In the genomic region with DNA sequence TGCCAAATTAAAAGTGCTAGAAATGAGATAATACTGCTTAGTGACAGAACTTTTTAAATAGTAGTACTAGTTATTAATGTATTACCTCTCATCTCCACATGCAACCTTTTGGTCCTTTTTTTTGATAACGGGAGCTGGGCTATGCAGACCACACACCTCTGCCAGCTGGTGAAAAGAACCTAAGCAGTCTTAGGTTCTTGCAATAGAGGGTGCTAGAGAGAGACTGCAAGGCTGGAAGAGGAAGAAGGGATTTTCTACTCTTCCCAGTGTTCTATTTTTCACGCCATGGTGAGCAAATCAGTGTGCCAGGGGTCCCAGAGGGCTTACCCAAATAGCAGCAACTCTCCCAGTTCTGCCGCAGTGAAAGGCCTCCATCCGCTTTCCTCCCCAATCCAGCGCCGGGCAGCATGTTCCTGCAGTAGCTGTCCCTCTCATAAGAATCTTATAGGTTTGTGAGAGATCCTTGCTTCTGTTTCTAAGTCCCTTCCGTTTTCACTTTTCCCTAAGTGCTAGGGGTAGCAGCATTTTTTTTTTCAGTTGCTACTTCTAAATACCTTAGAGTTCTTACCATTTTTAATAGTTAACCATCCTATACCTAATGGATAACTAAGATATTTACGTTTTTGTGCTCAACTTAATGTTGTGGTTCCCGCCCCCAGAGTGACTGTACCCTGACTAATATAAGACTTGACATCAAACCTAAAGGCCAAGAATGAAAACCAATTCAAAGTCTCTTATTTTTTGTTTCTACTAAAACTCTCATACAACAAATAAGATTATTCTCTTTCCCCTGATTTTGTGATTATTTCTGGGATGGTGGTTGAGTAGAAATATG, we compare ENCODE assay signal across 1 cellular context.
TF ChIP-seq lines count a peak whose summit lies in the region.

No MANE protein-coding gene starts in this region.

TF ChIP-seq in H1, 55 proteins besides CTCF, POLR2A, EP300 and RAD21:
- TF ChIP-seq BACH1 (IDR thresholded peaks at IDR 0.05; ENCODE audit: low read length) (no peak), SIX5 (IDR thresholded peaks at IDR 0.05; ENCODE audit: low read depth, low read length) (no peak), SP1 (IDR thresholded peaks at IDR 0.05; ENCODE audit: low read depth, low read length) (no peak), SRF (IDR thresholded peaks at IDR 0.05; ENCODE audit: low read depth, low read length) (no peak), KDM1A (IDR thresholded peaks at IDR 0.05; ENCODE audit: borderline replicate concordance, low read length) (no peak)
